In genomic region chr3:101200461-101200860, GRCh38 we compare ENCODE assay signal across 14 cellular contexts.
"Had no signal": no experiment of that assay in that cellular context is flagged by ENCODE, and none has a peak within 500 bp of the region (broad histone marks: within the 10 kb centered on the region; RNA-seq: fewer than 3 reads in every experiment).

No MANE protein-coding gene starts in this region.

- H3K9ac ChIP-seq: parathyroid adenoma had no signal

- H3K27ac ChIP-seq: brain microvascular endothelial cell, epithelial cell of prostate, heart left ventricle, parathyroid adenoma, thyroid gland had no signal

- DNase-seq: activated T-cell treated with anti-CD3 and anti-CD28 coated beads, Interleukin-2, amount 50 U/mL, for 1 hour; amygdala; brain microvascular endothelial cell; effector memory CD4-positive, alpha-beta T cell; foreskin fibroblast; heart left ventricle; mesenchymal stem cell; small intestine; thyroid gland; uterus had no signal

- H3K9me3 ChIP-seq: heart left ventricle, thyroid gland, uterus had no signal

- ATAC-seq: activated CD4-positive, CD25-positive, alpha-beta regulatory T cell treated with anti-CD3 and anti-CD28 coated beads, Interleukin-2, amount 50 U/mL, for 24 hours; heart left ventricle; left lobe of liver had no signal

- H3K4me1 ChIP-seq: uterus had no signal

- H3K36me3 ChIP-seq: brain microvascular endothelial cell, heart left ventricle, thyroid gland, uterus had no signal

- H3K27me3 ChIP-seq: brain microvascular endothelial cell, heart left ventricle, thyroid gland, uterus had no signal

- H3K4me3 ChIP-seq: heart left ventricle, thyroid gland, uterus had no signal
